In the genomic region with DNA sequence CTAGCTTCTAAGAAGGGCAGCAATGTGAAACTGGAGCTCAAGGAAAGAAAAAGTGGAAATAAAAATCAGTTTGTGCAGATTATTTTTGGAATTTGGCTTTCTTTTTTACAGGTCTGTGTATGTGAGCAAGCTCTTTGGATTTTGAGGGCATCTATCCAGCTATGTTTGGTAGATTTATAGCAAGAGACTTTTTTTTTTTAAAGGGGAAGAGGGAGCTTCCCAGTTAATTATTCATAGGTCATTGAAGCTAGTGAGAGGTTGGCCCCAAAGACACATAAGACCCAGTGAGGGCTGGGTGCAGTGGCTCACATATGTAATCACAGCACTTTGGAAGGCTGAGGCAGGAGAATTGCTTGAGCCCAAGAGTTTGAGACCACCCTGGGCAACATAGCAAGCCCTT, we compare ENCODE assay signal across 2 cellular contexts.
TF ChIP-seq lines count a peak whose summit lies in the region.

No MANE protein-coding gene starts in this region.

TF ChIP-seq in HCT116, 20 proteins besides CTCF, POLR2A, EP300 and RAD21 (continued from another document):
- TF ChIP-seq, protein P1, sequence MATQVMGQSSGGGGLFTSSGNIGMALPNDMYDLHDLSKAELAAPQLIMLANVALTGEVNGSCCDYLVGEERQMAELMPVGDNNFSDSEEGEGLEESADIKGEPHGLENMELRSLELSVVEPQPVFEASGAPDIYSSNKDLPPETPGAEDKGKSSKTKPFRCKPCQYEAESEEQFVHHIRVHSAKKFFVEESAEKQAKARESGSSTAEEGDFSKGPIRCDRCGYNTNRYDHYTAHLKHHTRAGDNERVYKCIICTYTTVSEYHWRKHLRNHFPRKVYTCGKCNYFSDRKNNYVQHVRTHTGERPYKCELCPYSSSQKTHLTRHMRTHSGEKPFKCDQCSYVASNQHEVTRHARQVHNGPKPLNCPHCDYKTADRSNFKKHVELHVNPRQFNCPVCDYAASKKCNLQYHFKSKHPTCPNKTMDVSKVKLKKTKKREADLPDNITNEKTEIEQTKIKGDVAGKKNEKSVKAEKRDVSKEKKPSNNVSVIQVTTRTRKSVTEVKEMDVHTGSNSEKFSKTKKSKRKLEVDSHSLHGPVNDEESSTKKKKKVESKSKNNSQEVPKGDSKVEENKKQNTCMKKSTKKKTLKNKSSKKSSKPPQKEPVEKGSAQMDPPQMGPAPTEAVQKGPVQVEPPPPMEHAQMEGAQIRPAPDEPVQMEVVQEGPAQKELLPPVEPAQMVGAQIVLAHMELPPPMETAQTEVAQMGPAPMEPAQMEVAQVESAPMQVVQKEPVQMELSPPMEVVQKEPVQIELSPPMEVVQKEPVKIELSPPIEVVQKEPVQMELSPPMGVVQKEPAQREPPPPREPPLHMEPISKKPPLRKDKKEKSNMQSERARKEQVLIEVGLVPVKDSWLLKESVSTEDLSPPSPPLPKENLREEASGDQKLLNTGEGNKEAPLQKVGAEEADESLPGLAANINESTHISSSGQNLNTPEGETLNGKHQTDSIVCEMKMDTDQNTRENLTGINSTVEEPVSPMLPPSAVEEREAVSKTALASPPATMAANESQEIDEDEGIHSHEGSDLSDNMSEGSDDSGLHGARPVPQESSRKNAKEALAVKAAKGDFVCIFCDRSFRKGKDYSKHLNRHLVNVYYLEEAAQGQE (IDR thresholded peaks at IDR 0.05; ENCODE audit: low read depth): no peak
- no peak for TF ChIP-seq ZNF274 (IDR thresholded peaks at IDR 0.05; ENCODE audit: low read depth, low read length)
- no peak for TF ChIP-seq YY1 (IDR thresholded peaks at IDR 0.05; ENCODE audit: extremely low read depth, insufficient replicate concordance, low read depth, low read length)
- TF ChIP-seq, protein P2, sequence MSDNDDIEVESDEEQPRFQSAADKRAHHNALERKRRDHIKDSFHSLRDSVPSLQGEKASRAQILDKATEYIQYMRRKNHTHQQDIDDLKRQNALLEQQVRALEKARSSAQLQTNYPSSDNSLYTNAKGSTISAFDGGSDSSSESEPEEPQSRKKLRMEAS (IDR thresholded peaks at IDR 0.05): no peak
- TF ChIP-seq, protein P3, sequence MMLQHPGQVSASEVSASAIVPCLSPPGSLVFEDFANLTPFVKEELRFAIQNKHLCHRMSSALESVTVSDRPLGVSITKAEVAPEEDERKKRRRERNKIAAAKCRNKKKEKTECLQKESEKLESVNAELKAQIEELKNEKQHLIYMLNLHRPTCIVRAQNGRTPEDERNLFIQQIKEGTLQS (IDR thresholded peaks at IDR 0.05): no peak
- no peak for TF ChIP-seq SIN3A (IDR thresholded peaks at IDR 0.05; ENCODE audit: low read depth)
- TF ChIP-seq, protein P4, sequence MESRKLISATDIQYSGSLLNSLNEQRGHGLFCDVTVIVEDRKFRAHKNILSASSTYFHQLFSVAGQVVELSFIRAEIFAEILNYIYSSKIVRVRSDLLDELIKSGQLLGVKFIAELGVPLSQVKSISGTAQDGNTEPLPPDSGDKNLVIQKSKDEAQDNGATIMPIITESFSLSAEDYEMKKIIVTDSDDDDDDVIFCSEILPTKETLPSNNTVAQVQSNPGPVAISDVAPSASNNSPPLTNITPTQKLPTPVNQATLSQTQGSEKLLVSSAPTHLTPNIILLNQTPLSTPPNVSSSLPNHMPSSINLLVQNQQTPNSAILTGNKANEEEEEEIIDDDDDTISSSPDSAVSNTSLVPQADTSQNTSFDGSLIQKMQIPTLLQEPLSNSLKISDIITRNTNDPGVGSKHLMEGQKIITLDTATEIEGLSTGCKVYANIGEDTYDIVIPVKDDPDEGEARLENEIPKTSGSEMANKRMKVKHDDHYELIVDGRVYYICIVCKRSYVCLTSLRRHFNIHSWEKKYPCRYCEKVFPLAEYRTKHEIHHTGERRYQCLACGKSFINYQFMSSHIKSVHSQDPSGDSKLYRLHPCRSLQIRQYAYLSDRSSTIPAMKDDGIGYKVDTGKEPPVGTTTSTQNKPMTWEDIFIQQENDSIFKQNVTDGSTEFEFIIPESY (IDR thresholded peaks at IDR 0.05; ENCODE audit: extremely low read depth, insufficient replicate concordance, low read length): no peak

TF ChIP-seq in SK-N-SH treated with all-trans-retinoic acid at 6 μM for 48 hours, 23 proteins besides CTCF, POLR2A, EP300 and RAD21 (continued from another document):
- TF ChIP-seq, protein P5, sequence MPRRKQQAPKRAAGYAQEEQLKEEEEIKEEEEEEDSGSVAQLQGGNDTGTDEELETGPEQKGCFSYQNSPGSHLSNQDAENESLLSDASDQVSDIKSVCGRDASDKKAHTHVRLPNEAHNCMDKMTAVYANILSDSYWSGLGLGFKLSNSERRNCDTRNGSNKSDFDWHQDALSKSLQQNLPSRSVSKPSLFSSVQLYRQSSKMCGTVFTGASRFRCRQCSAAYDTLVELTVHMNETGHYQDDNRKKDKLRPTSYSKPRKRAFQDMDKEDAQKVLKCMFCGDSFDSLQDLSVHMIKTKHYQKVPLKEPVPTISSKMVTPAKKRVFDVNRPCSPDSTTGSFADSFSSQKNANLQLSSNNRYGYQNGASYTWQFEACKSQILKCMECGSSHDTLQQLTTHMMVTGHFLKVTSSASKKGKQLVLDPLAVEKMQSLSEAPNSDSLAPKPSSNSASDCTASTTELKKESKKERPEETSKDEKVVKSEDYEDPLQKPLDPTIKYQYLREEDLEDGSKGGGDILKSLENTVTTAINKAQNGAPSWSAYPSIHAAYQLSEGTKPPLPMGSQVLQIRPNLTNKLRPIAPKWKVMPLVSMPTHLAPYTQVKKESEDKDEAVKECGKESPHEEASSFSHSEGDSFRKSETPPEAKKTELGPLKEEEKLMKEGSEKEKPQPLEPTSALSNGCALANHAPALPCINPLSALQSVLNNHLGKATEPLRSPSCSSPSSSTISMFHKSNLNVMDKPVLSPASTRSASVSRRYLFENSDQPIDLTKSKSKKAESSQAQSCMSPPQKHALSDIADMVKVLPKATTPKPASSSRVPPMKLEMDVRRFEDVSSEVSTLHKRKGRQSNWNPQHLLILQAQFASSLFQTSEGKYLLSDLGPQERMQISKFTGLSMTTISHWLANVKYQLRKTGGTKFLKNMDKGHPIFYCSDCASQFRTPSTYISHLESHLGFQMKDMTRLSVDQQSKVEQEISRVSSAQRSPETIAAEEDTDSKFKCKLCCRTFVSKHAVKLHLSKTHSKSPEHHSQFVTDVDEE (CRISPR knock-in tag; IDR thresholded peaks at IDR 0.05): no peak
- TF ChIP-seq RARB (CRISPR knock-in tag; IDR thresholded peaks at IDR 0.05): no peak
